1 cellular context compared by ENCODE assay signal in the genomic region with DNA sequence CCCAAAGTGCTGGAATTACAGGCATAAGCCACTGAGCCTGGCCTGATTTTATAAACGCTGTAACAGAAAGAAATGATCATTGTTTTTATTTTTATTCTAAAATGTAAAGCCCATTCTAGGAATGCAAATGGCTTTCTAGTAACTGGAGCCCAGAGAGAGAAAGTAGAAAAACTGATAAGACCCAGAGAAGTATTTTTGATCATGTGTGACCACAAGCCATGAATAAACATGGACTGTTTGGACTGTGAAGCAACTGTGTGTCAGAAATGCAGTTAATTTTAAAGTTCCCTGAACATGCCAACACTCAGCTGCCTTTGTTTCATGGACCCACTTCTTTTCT.
TF ChIP-seq lines count a peak whose summit lies in the region.

No MANE protein-coding gene starts in this region.

TF ChIP-seq in HepG2, 621 proteins besides CTCF, POLR2A, EP300 and RAD21 (continued from another document and continues in another):
- TF ChIP-seq, protein P1, sequence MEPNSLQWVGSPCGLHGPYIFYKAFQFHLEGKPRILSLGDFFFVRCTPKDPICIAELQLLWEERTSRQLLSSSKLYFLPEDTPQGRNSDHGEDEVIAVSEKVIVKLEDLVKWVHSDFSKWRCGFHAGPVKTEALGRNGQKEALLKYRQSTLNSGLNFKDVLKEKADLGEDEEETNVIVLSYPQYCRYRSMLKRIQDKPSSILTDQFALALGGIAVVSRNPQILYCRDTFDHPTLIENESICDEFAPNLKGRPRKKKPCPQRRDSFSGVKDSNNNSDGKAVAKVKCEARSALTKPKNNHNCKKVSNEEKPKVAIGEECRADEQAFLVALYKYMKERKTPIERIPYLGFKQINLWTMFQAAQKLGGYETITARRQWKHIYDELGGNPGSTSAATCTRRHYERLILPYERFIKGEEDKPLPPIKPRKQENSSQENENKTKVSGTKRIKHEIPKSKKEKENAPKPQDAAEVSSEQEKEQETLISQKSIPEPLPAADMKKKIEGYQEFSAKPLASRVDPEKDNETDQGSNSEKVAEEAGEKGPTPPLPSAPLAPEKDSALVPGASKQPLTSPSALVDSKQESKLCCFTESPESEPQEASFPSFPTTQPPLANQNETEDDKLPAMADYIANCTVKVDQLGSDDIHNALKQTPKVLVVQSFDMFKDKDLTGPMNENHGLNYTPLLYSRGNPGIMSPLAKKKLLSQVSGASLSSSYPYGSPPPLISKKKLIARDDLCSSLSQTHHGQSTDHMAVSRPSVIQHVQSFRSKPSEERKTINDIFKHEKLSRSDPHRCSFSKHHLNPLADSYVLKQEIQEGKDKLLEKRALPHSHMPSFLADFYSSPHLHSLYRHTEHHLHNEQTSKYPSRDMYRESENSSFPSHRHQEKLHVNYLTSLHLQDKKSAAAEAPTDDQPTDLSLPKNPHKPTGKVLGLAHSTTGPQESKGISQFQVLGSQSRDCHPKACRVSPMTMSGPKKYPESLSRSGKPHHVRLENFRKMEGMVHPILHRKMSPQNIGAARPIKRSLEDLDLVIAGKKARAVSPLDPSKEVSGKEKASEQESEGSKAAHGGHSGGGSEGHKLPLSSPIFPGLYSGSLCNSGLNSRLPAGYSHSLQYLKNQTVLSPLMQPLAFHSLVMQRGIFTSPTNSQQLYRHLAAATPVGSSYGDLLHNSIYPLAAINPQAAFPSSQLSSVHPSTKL (CRISPR knock-in tag; IDR thresholded peaks at IDR 0.05): 0 out of 2 replicates have a peak, but pooled peaks have one; percentile 26
- TF ChIP-seq ZNF556 (CRISPR knock-in tag; IDR thresholded peaks at IDR 0.05; ENCODE audit: borderline replicate concordance) (no peak), GATA4 (IDR thresholded peaks at IDR 0.05; ENCODE audit: borderline replicate concordance, low read depth) (no peak), DBP (CRISPR knock-in tag; IDR thresholded peaks at IDR 0.05; ENCODE audit: not compliant biosample characterization) (no peak), TFDP2 (CRISPR knock-in tag; IDR thresholded peaks at IDR 0.05) (no peak), SRSF4 (IDR thresholded peaks at IDR 0.05; ENCODE audit: low read depth, low read length, poor library complexity, severe bottlenecking) (no peak), HNF4A (CRISPR knock-in tag; IDR thresholded peaks at IDR 0.05) (peak; percentile 71), SOX13 (IDR thresholded peaks at IDR 0.05) (no peak), SOX13 (CRISPR knock-in tag; conservative IDR thresholded peaks at IDR 0.05 in 1 of 2, IDR thresholded peaks at IDR 0.05 in 1 of 2) (peak in 1 of 2 experiments; percentile 50; a peak in 2 of 4 replicates), FOXA1 (IDR thresholded peaks at IDR 0.05) (0 out of 2 replicates have a peak, but pooled peaks have one; percentile 21), FOXA1 (CRISPR knock-in tag; IDR thresholded peaks at IDR 0.05) (peak; percentile 80), MXI1 (IDR thresholded peaks at IDR 0.05; ENCODE audit: borderline replicate concordance, low read depth, low read length) (no peak), KDM1A (CRISPR knock-in tag; IDR thresholded peaks at IDR 0.05) (no peak), PATZ1 (CRISPR knock-in tag; IDR thresholded peaks at IDR 0.05) (no peak), CSRNP2 (CRISPR knock-in tag; conservative IDR thresholded peaks at IDR 0.05; ENCODE audit: low read depth) (no peak), SOX6 (IDR thresholded peaks at IDR 0.05) (no peak), SOX6 (CRISPR knock-in tag; IDR thresholded peaks at IDR 0.05) (no peak), CBX2 (IDR thresholded peaks at IDR 0.05; ENCODE audit: low read depth, low read length) (no peak), CBX2 (CRISPR knock-in tag; IDR thresholded peaks at IDR 0.05; ENCODE audit: low read depth) (no peak), ZFP36 (IDR thresholded peaks at IDR 0.05; ENCODE audit: borderline replicate concordance, low read depth, low read length, partially characterized antibody) (no peak), ZFY (CRISPR knock-in tag; IDR thresholded peaks at IDR 0.05) (no peak), FOXA3 (CRISPR knock-in tag; IDR thresholded peaks at IDR 0.05) (peak; percentile 53), MYC (CRISPR knock-in tag; IDR thresholded peaks at IDR 0.05; ENCODE audit: borderline replicate concordance) (no peak), ZNF644 (CRISPR knock-in tag; IDR thresholded peaks at IDR 0.05; ENCODE audit: low read depth) (no peak), ATF1 (CRISPR knock-in tag; IDR thresholded peaks at IDR 0.05) (no peak), BCL6 (CRISPR knock-in tag; IDR thresholded peaks at IDR 0.05) (peak; percentile 99), NR1H2 (CRISPR knock-in tag; IDR thresholded peaks at IDR 0.05; ENCODE audit: borderline replicate concordance, low read depth) (no peak), ZXDC (CRISPR knock-in tag; IDR thresholded peaks at IDR 0.05) (no peak), KLF12 (CRISPR knock-in tag; IDR thresholded peaks at IDR 0.05; ENCODE audit: borderline replicate concordance) (no peak), ZSCAN22 (CRISPR knock-in tag; IDR thresholded peaks at IDR 0.05) (no peak), FIP1L1 (IDR thresholded peaks at IDR 0.05; ENCODE audit: borderline replicate concordance, insufficient read depth, low read depth, low read length) (no peak), ZNF660 (CRISPR knock-in tag; IDR thresholded peaks at IDR 0.05; ENCODE audit: borderline replicate concordance, low read depth) (no peak), ZNF3 (CRISPR knock-in tag; IDR thresholded peaks at IDR 0.05) (no peak), SP5 (CRISPR knock-in tag; IDR thresholded peaks at IDR 0.05; ENCODE audit: borderline replicate concordance, low read depth) (no peak), BHLHE40 (IDR thresholded peaks at IDR 0.05; ENCODE audit: low read length) (peak; percentile 59; the same call in 1 of the 2 replicates), ZFYVE20 (CRISPR knock-in tag; IDR thresholded peaks at IDR 0.05; ENCODE audit: borderline replicate concordance, low read depth) (no peak)
- TF ChIP-seq, protein P2, sequence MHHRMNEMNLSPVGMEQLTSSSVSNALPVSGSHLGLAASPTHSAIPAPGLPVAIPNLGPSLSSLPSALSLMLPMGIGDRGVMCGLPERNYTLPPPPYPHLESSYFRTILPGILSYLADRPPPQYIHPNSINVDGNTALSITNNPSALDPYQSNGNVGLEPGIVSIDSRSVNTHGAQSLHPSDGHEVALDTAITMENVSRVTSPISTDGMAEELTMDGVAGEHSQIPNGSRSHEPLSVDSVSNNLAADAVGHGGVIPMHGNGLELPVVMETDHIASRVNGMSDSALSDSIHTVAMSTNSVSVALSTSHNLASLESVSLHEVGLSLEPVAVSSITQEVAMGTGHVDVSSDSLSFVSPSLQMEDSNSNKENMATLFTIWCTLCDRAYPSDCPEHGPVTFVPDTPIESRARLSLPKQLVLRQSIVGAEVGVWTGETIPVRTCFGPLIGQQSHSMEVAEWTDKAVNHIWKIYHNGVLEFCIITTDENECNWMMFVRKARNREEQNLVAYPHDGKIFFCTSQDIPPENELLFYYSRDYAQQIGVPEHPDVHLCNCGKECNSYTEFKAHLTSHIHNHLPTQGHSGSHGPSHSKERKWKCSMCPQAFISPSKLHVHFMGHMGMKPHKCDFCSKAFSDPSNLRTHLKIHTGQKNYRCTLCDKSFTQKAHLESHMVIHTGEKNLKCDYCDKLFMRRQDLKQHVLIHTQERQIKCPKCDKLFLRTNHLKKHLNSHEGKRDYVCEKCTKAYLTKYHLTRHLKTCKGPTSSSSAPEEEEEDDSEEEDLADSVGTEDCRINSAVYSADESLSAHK (CRISPR knock-in tag; IDR thresholded peaks at IDR 0.05; ENCODE audit: borderline replicate concordance): no peak
- TF ChIP-seq, protein P3, sequence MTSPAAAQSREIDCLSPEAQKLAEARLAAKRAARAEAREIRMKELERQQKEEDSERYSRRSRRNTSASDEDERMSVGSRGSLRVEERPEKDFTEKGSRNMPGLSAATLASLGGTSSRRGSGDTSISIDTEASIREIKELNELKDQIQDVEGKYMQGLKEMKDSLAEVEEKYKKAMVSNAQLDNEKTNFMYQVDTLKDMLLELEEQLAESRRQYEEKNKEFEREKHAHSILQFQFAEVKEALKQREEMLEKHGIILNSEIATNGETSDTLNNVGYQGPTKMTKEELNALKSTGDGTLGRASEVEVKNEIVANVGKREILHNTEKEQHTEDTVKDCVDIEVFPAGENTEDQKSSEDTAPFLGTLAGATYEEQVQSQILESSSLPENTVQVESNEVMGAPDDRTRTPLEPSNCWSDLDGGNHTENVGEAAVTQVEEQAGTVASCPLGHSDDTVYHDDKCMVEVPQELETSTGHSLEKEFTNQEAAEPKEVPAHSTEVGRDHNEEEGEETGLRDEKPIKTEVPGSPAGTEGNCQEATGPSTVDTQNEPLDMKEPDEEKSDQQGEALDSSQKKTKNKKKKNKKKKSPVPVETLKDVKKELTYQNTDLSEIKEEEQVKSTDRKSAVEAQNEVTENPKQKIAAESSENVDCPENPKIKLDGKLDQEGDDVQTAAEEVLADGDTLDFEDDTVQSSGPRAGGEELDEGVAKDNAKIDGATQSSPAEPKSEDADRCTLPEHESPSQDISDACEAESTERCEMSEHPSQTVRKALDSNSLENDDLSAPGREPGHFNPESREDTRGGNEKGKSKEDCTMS (CRISPR knock-in tag; conservative IDR thresholded peaks at IDR 0.05): no peak
- TF ChIP-seq, protein P4, sequence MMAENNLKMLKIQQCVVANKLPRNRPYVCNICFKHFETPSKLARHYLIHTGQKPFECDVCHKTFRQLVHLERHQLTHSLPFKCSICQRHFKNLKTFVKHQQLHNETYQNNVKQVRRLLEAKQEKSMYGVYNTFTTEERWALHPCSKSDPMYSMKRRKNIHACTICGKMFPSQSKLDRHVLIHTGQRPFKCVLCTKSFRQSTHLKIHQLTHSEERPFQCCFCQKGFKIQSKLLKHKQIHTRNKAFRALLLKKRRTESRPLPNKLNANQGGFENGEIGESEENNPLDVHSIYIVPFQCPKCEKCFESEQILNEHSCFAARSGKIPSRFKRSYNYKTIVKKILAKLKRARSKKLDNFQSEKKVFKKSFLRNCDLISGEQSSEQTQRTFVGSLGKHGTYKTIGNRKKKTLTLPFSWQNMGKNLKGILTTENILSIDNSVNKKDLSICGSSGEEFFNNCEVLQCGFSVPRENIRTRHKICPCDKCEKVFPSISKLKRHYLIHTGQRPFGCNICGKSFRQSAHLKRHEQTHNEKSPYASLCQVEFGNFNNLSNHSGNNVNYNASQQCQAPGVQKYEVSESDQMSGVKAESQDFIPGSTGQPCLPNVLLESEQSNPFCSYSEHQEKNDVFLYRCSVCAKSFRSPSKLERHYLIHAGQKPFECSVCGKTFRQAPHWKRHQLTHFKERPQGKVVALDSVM (CRISPR knock-in tag; IDR thresholded peaks at IDR 0.05): no peak
